In the genomic region with DNA sequence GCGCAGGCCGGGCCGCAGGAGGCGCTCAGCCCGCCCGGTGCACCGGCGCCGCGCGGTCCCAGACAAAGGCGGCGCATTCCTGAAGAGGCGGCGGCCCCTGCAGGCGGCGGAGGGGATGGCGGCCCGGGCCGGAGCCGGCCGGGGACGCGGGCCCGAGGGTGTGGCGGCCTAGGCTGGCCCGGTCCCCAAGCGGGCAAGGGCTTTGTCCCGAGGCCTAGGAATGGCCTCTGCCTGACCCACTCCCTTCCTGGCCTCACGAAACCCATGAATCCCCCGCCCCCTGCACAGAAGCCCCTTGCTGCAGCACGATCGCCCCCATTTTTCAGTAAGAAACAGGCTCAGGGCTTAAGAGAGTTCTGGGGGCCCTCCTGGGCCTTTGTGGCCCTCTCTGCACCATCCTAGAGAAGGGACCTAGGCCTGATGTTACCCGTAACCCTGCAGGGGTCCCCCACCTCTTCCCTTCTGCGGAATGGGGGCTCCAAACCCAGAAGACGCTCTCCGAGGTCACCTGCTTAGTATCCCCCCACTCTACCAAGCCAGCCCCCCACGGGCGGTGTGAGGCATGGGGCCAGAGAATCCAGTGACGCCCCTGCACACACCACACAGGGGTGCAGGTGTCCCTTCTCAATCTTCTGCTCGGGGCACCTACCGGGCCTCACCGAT, we compare ENCODE assay signal across 9 cellular contexts. TPM values are rescaled to one million over a fixed set of nuclear protein-coding genes. Genes with fewer than 3 reads are reported as not detected.
DNase-seq lines count a peak whose midpoint lies in the region; ATAC-seq and TF ChIP-seq lines count a peak whose summit lies in the region.
"Had no signal": no experiment of that assay in that cellular context is flagged by ENCODE, and none has a peak within 500 bp of the region (broad histone marks: within the 10 kb centered on the region; RNA-seq: fewer than 3 reads in every experiment).

No MANE protein-coding gene starts in this region.

- no peaks in the 10 kb centered on the region for H3K36me3 ChIP-seq in CD8-positive, alpha-beta memory T cell (ENCODE audit: insufficient read depth, low read length)
- no peaks in the 10 kb centered on the region for H3K36me3 ChIP-seq in heart left ventricle
- H3K36me3 ChIP-seq: SJSA1 had no signal

- no peaks in the 10 kb centered on the region for H3K27me3 ChIP-seq in CD8-positive, alpha-beta memory T cell (ENCODE audit: insufficient read depth, low read length, poor library complexity, severe bottlenecking)
- H3K27me3 ChIP-seq in heart left ventricle = peaks cover 0 to 8% (median 0%) of the 10 kb centered on the region in 9 donors

- H3K4me3 Mint-ChIP-seq in CD8-positive, alpha-beta memory T cell = peak overlapping the region in 6 of 7 donors; percentile 70 to 88 (median 74)
- H3K4me3 Mint-ChIP-seq in activated naive CD4-positive, alpha-beta T cell treated with anti-CD3 and anti-CD28 coated beads for 36 hours = peak overlapping the region; percentile 66
- peak overlapping the region; percentile 63 for H3K4me3 Mint-ChIP-seq in progenitor cell of endocrine pancreas (ENCODE audit: low read depth)

- peak overlapping the region; percentile 74 for H3K27ac ChIP-seq in CD8-positive, alpha-beta memory T cell (ENCODE audit: low read depth, low read length)
- H3K27ac ChIP-seq in heart left ventricle = peak overlapping the region in 4 of 12 donors; percentile 37 to 65 (median 56)
- H3K27ac ChIP-seq: SJSA1 had no signal

- peak; percentile 45 to 68 (median 50) for DNase-seq in CD8-positive, alpha-beta memory T cell
- DNase-seq in HFF-Myc (ENCODE audit: extremely low read depth, low read depth) (no peak), RPMI8226 (peak; percentile 38), heart left ventricle (peak; percentile 53 to 82 (median 67)), progenitor cell of endocrine pancreas (ENCODE audit: low spot score, unreplicated experiment) (peak; percentile 70), T1000 (lab: John Stamatoyannopoulos, UW) (no peak)
- peak; percentile 65 for DNase-seq in activated naive CD4-positive, alpha-beta T cell treated with anti-CD3 and anti-CD28 coated beads for 36 hours

- H3K27me3 Mint-ChIP-seq in CD8-positive, alpha-beta memory T cell = peaks cover 0 to 3% of the 10 kb centered on the region in 2 donors
- H3K27me3 Mint-ChIP-seq in activated naive CD4-positive, alpha-beta T cell treated with anti-CD3 and anti-CD28 coated beads for 36 hours (ENCODE audit: low read depth) = no peaks in the 10 kb centered on the region
- H3K27me3 Mint-ChIP-seq in progenitor cell of endocrine pancreas = peaks cover 3% of the 10 kb centered on the region

- no peaks in the 10 kb centered on the region for H3K9me3 Mint-ChIP-seq in CD8-positive, alpha-beta memory T cell
- no peaks in the 10 kb centered on the region for H3K9me3 Mint-ChIP-seq in activated naive CD4-positive, alpha-beta T cell treated with anti-CD3 and anti-CD28 coated beads for 36 hours
- no peaks in the 10 kb centered on the region for H3K9me3 Mint-ChIP-seq in progenitor cell of endocrine pancreas (ENCODE audit: low read depth)

- ATAC-seq in heart left ventricle = peak; percentile 51 to 92 (median 83)
- ATAC-seq in GM19328 (IDR thresholded peaks at IDR 0.05; ENCODE audit: unreplicated experiment) = no peak

- H3K4me3 ChIP-seq in CD8-positive, alpha-beta memory T cell (ENCODE audit: low read length) = peak overlapping the region; percentile 19
- no peak overlapping the region for H3K4me3 ChIP-seq in HFF-Myc (replicated peaks; ENCODE audit: low read depth, low read length)
- peak overlapping the region in 10 of 12 donors; percentile 12 to 79 (median 25) for H3K4me3 ChIP-seq in heart left ventricle

- intact Hi-C loops in activated naive CD4-positive, alpha-beta T cell treated with anti-CD3 and anti-CD28 coated beads for 36 hours (cut with micrococcal nuclease) = loop anchor here (1.0 to 5.0 kb wide), 4 partner anchors 36 to 298 kb away; no protein-coding TSS in a partner anchor
- intact Hi-C loops in heart left ventricle (cut with DNase I) = loop anchor here in 8 of 10 donors (1.0 to 10.0 kb wide), 6 partner anchors 91 to 113 kb away; no protein-coding TSS in a partner anchor

- H3K9me3 ChIP-seq in CD8-positive, alpha-beta memory T cell (ENCODE audit: low read length) = no peaks in the 10 kb centered on the region
- no peaks in the 10 kb centered on the region for H3K9me3 ChIP-seq in heart left ventricle
- H3K9me3 ChIP-seq: SJSA1 had no signal

- TF ChIP-seq CTCF in HFF-Myc (IDR thresholded peaks at IDR 0.05; ENCODE audit: low read depth, low read length, missing control alignments) = peak; percentile 39
- TF ChIP-seq CTCF in heart left ventricle (IDR thresholded peaks at IDR 0.05) = peak; percentile 38 to 93 (median 70)
- peak; percentile 68 for TF ChIP-seq CTCF in progenitor cell of endocrine pancreas (IDR thresholded peaks at IDR 0.05; ENCODE audit: unreplicated experiment)

- H3K4me1 ChIP-seq in CD8-positive, alpha-beta memory T cell (ENCODE audit: insufficient read depth, low read length) = peaks cover 10% of the 10 kb centered on the region
- peaks cover 0 to 18% (median 10%) of the 10 kb centered on the region in 12 donors for H3K4me1 ChIP-seq in heart left ventricle

- CTCF ChIA-PET in CD8-positive, alpha-beta memory T cell (lab: Charles Lee) = interaction anchor here (0.7 to 1.1 kb wide), 4 partner anchors 16 to 111 kb away, joined by 3 to 7 read pairs (median 3); no protein-coding TSS in a partner anchor
- CTCF ChIA-PET in activated naive CD4-positive, alpha-beta T cell treated with anti-CD3 and anti-CD28 coated beads for 36 hours (lab: Charles Lee) = interaction anchor here (1.5 kb wide), 1 partner anchor 111 kb away, joined by 3 read pairs; no protein-coding TSS in a partner anchor

- peak overlapping the region in 2 of 8 donors; percentile 14 to 80 for H3K27ac Mint-ChIP-seq in CD8-positive, alpha-beta memory T cell
- H3K27ac Mint-ChIP-seq in activated naive CD4-positive, alpha-beta T cell treated with anti-CD3 and anti-CD28 coated beads for 36 hours = no peak overlapping the region
- peak overlapping the region; percentile 92 for H3K27ac Mint-ChIP-seq in progenitor cell of endocrine pancreas

- TF ChIP-seq POLR2A in heart left ventricle (IDR thresholded peaks at IDR 0.05) = no peak

- WGBS in heart left ventricle, 4 donors = 23 to 34% (median 27%) methylated on average over 21 to 43 of the region's 43 CpGs

- H3K4me1 Mint-ChIP-seq in CD8-positive, alpha-beta memory T cell = peaks cover 5 to 18% (median 6%) of the 10 kb centered on the region in 3 donors
- peaks cover 4% of the 10 kb centered on the region for H3K4me1 Mint-ChIP-seq in activated naive CD4-positive, alpha-beta T cell treated with anti-CD3 and anti-CD28 coated beads for 36 hours (ENCODE audit: low read depth)
- peaks cover 20% of the 10 kb centered on the region for H3K4me1 Mint-ChIP-seq in progenitor cell of endocrine pancreas (ENCODE audit: low read depth)

- H3K36me3 Mint-ChIP-seq in CD8-positive, alpha-beta memory T cell = no peaks in the 10 kb centered on the region
- H3K36me3 Mint-ChIP-seq in activated naive CD4-positive, alpha-beta T cell treated with anti-CD3 and anti-CD28 coated beads for 36 hours (ENCODE audit: low read depth) = no peaks in the 10 kb centered on the region
- H3K36me3 Mint-ChIP-seq in progenitor cell of endocrine pancreas (ENCODE audit: insufficient read depth) = no peaks in the 10 kb centered on the region

- POLR2A ChIA-PET in CD8-positive, alpha-beta memory T cell (lab: Charles Lee) = no interaction called here

RNA-seq across cellular contexts. Expression of a gene that starts 0.4 kb away (rescaled TPM):
- 1 to 10 TPM; 1.8 to 2.7 TPM for total RNA-seq in CD8-positive, alpha-beta memory T cell
- polyA plus RNA-seq in CD8-positive, alpha-beta memory T cell = 6.0 TPM
- 1 to 10 TPM; 2.1 to 2.5 TPM for total RNA-seq in activated naive CD4-positive, alpha-beta T cell treated with anti-CD3 and anti-CD28 coated beads for 36 hours
- 1 to 10 TPM in 7 of 9 donors, under 1 TPM in 2; 0.53 to 2.6 (median 1.4) TPM for total RNA-seq in heart left ventricle
- polyA plus RNA-seq in heart left ventricle = 1 to 10 TPM; 1.3 to 1.8 TPM
- 30.8 and 36.0 TPM in 2 replicates for total RNA-seq in progenitor cell of endocrine pancreas

RNA-seq across cellular contexts. Expression of a gene that starts 51.4 kb away (rescaled TPM):
- 10 to 100 TPM; 46.8 to 48.4 TPM for total RNA-seq in CD8-positive, alpha-beta memory T cell
- polyA plus RNA-seq in CD8-positive, alpha-beta memory T cell = 150 TPM
- total RNA-seq in activated naive CD4-positive, alpha-beta T cell treated with anti-CD3 and anti-CD28 coated beads for 36 hours = 10 to 100 TPM; 21.5 TPM
- 100 to 1,000 TPM in 1 of 9 donors, 10 to 100 TPM in 8; 31.8 to 101 (median 39.2) TPM for total RNA-seq in heart left ventricle
- polyA plus RNA-seq in heart left ventricle = 10 to 100 TPM; 48.4 to 83.7 TPM
- total RNA-seq in progenitor cell of endocrine pancreas = 37.2 and 41.0 TPM in 2 replicates

Comparison
In these comparisons a context has a peak if more than half of its experiments do, and no peak if none do; other contexts are left out.
1. DNase-seq: peak in CD8-positive, alpha-beta memory T cell (5 of 5), RPMI8226 (single experiment), activated naive CD4-positive, alpha-beta T cell treated with anti-CD3 and anti-CD28 coated beads for 36 hours (single experiment), heart left ventricle (5 of 5) and progenitor cell of endocrine pancreas (single experiment); none in HFF-Myc (single experiment) and T1000 (single experiment).
2. Peak in every context shown above with its lines, with median percentiles within 50 percentile points of each other: H3K4me3 Mint-ChIP-seq and CTCF ChIP-seq.